8 cellular contexts compared by ENCODE assay signal in genomic region chr19:48510421-48511268, GRCh38. TPM values are rescaled to one million over a fixed set of nuclear protein-coding genes. Genes with fewer than 3 reads are reported as not detected.
DNase-seq lines count a peak whose midpoint lies in the region; ATAC-seq, FAIRE-seq and TF ChIP-seq lines count a peak whose summit lies in the region.

No MANE protein-coding gene starts in this region.

- ATAC-seq in pancreas: peak; percentile 49 to 83 (median 78)
- ATAC-seq in HG02759 (IDR thresholded peaks at IDR 0.05; ENCODE audit: unreplicated experiment): no peak

- no peak overlapping the region for H3K4me3 ChIP-seq in pancreas

- no peaks in the 10 kb centered on the region for H3K9me3 Mint-ChIP-seq in type B pancreatic cell

- no peaks in the 10 kb centered on the region for H3K36me3 Mint-ChIP-seq in type B pancreatic cell

- TF ChIP-seq CTCF in pancreas (IDR thresholded peaks at IDR 0.05): no peak
- TF ChIP-seq CTCF in type B pancreatic cell (conservative IDR thresholded peaks at IDR 0.05): no peak

- in situ Hi-C loops in SK-MEL-5 (cut with HindIII; ENCODE audit: low pct_unique_long_range_greater_than_20kb, low sequenced_read_pairs): no loop called here

- WGBS in pancreas, 2 donors: 17 to 19% methylated on average over 24 of the region's 24 CpGs

- peak overlapping the region; percentile 77 for H3K27ac Mint-ChIP-seq in type B pancreatic cell

- H3K27me3 ChIP-seq in pancreas: no peaks in the 10 kb centered on the region

- no peaks in the 10 kb centered on the region for H3K4me1 ChIP-seq in pancreas

- DNase-seq in AG20443 (ENCODE audit: low spot score) (peak; percentile 72), HK-2 (ENCODE audit: unreplicated experiment) (peak; percentile 39), SK-MEL-5 (ENCODE audit: low read depth, low spot score) (peak; percentile 65), head of caudate nucleus (peak; percentile 83 to 97 (median 91)), pancreas (peak in 5 of 6 donors; percentile 70 to 85 (median 73)), type B pancreatic cell (ENCODE audit: extremely low spot score, unreplicated experiment) (no peak)
- peak; percentile 75 for DNase-seq in activated naive CD4-positive, alpha-beta T cell treated with anti-CD3 and anti-CD28 coated beads, Interleukin-2, amount 50 U/mL, for 16 hours

- H3K27me3 Mint-ChIP-seq in type B pancreatic cell: peaks cover 4% of the 10 kb centered on the region

- intact Hi-C loops in head of caudate nucleus (cut with DNase I): no loop called here
- intact Hi-C loops in pancreas (cut with DNase I): no loop called here

- H3K9me3 ChIP-seq in pancreas: no peaks in the 10 kb centered on the region

- H3K27ac ChIP-seq in pancreas: no peak overlapping the region

- H3K4me3 Mint-ChIP-seq in type B pancreatic cell: peak overlapping the region; percentile 87

- no peaks in the 10 kb centered on the region for H3K36me3 ChIP-seq in pancreas

- H3K4me1 Mint-ChIP-seq in type B pancreatic cell (ENCODE audit: unreplicated experiment): peaks cover 5% of the 10 kb centered on the region

- no peak for FAIRE-seq in pancreas (lab: Jason Lieb, UNC)

RNA-seq across cellular contexts. Expression of gene LMTK3, which starts 1.0 kb away (rescaled TPM):
- total RNA-seq in SK-MEL-5 (2014; rRNA removed; shearing (Covaris generic)): not detected in 2 replicates
- 0.10 TPM in 1 of 2 replicates, not detected in the other for polyA plus RNA-seq in SK-MEL-5 (2015; cell fraction: cytosol; rRNA removed)
- not detected in 2 replicates for polyA plus RNA-seq in SK-MEL-5 (2015; cell fraction: nucleus; rRNA removed)
- total RNA-seq in pancreas: 1 to 10 TPM; 2.3 to 4.1 (median 2.8) TPM
- polyA plus RNA-seq in pancreas: 1 to 10 TPM; 4.1 to 7.7 TPM
- 12.2 and 21.6 TPM in 2 replicates for total RNA-seq in type B pancreatic cell (ENCODE audit: low replicate concordance)

RNA-seq across cellular contexts. Expression of gene SULT2B1, which starts 41.3 kb away (rescaled TPM):
- total RNA-seq in SK-MEL-5 (2014; rRNA removed; shearing (Covaris generic)): 0.27 and 0.34 TPM in 2 replicates
- 0.08 TPM in 1 of 2 replicates, not detected in the other for polyA plus RNA-seq in SK-MEL-5 (2015; cell fraction: cytosol; rRNA removed)
- not detected in 2 replicates for polyA plus RNA-seq in SK-MEL-5 (2015; cell fraction: nucleus; rRNA removed)
- total RNA-seq in pancreas (under 1 TPM in 5 of 6 donors, not detected in 1; 0.32 to 0.64 (median 0.60) TPM), type B pancreatic cell (ENCODE audit: low replicate concordance) (0.77 and 5.3 TPM in 2 replicates)
- polyA plus RNA-seq in pancreas: 1 to 10 TPM; 1.3 to 1.7 TPM

RNA-seq across cellular contexts. Expression of gene CYTH2, which starts 41.5 kb away (rescaled TPM):
- total RNA-seq in SK-MEL-5 (2014; rRNA removed; shearing (Covaris generic)): 39.5 and 41.0 TPM in 2 replicates
- 47.9 and 56.4 TPM in 2 replicates for polyA plus RNA-seq in SK-MEL-5 (2015; cell fraction: cytosol; rRNA removed)
- 46.7 and 66.7 TPM in 2 replicates for polyA plus RNA-seq in SK-MEL-5 (2015; cell fraction: nucleus; rRNA removed)
- 10 to 100 TPM; 25.4 to 39.2 (median 29.1) TPM for total RNA-seq in pancreas
- polyA plus RNA-seq in pancreas: 10 to 100 TPM; 51.7 to 54.2 TPM
- total RNA-seq in type B pancreatic cell (ENCODE audit: low replicate concordance): 115 and 139 TPM in 2 replicates

RNA-seq across cellular contexts. Expression of gene KCNJ14, which starts 55.3 kb away (rescaled TPM):
- 0.58 and 0.64 TPM in 2 replicates for total RNA-seq in SK-MEL-5 (2014; rRNA removed; shearing (Covaris generic))
- polyA plus RNA-seq in SK-MEL-5 (2015; cell fraction: cytosol; rRNA removed): 1.2 and 1.3 TPM in 2 replicates
- polyA plus RNA-seq in SK-MEL-5 (2015; cell fraction: nucleus; rRNA removed): 3.0 and 4.2 TPM in 2 replicates
- total RNA-seq in pancreas (under 1 TPM; 0.20 to 0.56 (median 0.37) TPM), type B pancreatic cell (ENCODE audit: low replicate concordance) (1.8 TPM in 2 replicates)
- polyA plus RNA-seq in pancreas: under 1 TPM; 0.49 to 0.59 TPM
